17 cellular contexts compared by ENCODE assay signal in genomic region chr11:94305146-94305545, GRCh38. TPM values are rescaled to one million over a fixed set of nuclear protein-coding genes. Genes with fewer than 3 reads are reported as not detected.
DNase-seq lines count a peak whose midpoint lies in the region; TF ChIP-seq lines count a peak whose summit lies in the region.
"Had no signal": no experiment of that assay in that cellular context is flagged by ENCODE, and none has a peak within 500 bp of the region (broad histone marks: within the 10 kb centered on the region; RNA-seq: fewer than 3 reads in every experiment).

No MANE protein-coding gene starts in this region.

- no peaks in the 10 kb centered on the region for H3K36me3 ChIP-seq in mammary epithelial cell (ENCODE audit: insufficient read depth, low read length)

- no CpG with 5 or more reads among the region's 1 CpG for WGBS in mammary epithelial cell (ENCODE audit: low coverage, missing lambda C conversion rate)

- H3K9ac ChIP-seq in mammary epithelial cell (ENCODE audit: insufficient read depth, low read length), result no peak overlapping the region

- no TSS peak for BruUV-seq in mammary epithelial cell (replicated peaks; lab: Mats Ljungman, UMichigan)

- H2AFZ ChIP-seq in mammary epithelial cell (ENCODE audit: low read depth, low read length), result peak overlapping the region; percentile 63

- H3K27me3 ChIP-seq in AG04450 (ENCODE audit: control insufficient read depth, insufficient read depth, low read length) (peaks cover 9% of the 10 kb centered on the region), mammary epithelial cell (ENCODE audit: insufficient read depth, low read length) (no peaks in the 10 kb centered on the region)

- POLR2A ChIA-PET in AG04450 (lab: Yijun Ruan, JAX), result no interaction called here

- H3K4me1 ChIP-seq in mammary epithelial cell (ENCODE audit: insufficient read depth, low read length), result peaks cover 10% of the 10 kb centered on the region

- DNase-seq in AG04450 (ENCODE audit: low read depth, low spot score), result peak; percentile 8
- DNase-seq in HPDE6-E6E7 (ENCODE audit: extremely low spot score), result peak; percentile 15
- peak; percentile 46 for DNase-seq in mammary epithelial cell
- peak; percentile 24 for DNase-seq in iris pigment epithelial cell (ENCODE audit: low read depth)
- DNase-seq in midbrain (lab: John Stamatoyannopoulos, UW), result no peak
- no peak for DNase-seq in SK-N-DZ (ENCODE audit: low spot score)
- no peak for DNase-seq in T1000 (lab: John Stamatoyannopoulos, UW)
- no peak for DNase-seq in stimulated activated CD4-positive, alpha-beta T cell treated with anti-CD3 and anti-CD28 coated beads, Interleukin-4, amount 100 ng/mL, for 4 hours
- DNase-seq: activated CD4-positive, alpha-beta T cell treated with anti-CD3 and anti-CD28 coated beads for 4 hours; activated naive CD4-positive, alpha-beta T cell treated with anti-CD3 and anti-CD28 coated beads for 36 hours; kidney glomerular epithelial cell; MM.1S; NCI-H2107; NCI-H774; stimulated activated CD4-positive, alpha-beta T cell treated with anti-CD3 and anti-CD28 coated beads, Interleukin-12 subunit alpha, Interleukin-12 subunit beta, amount 100 ng/mL, for 4 hours; T-helper 2 cell had no signal

- H3K79me2 ChIP-seq in mammary epithelial cell (ENCODE audit: insufficient read depth, low read length), result no peaks in the 10 kb centered on the region

- no peak overlapping the region for H3K4me3 ChIP-seq in AG04450 (ENCODE audit: low read depth, low read length)
- H3K4me3 ChIP-seq in mammary epithelial cell (replicated peaks in 1 of 3; ENCODE audit: insufficient read depth in 1 of 3, low read depth in 2 of 3, low read length in 3 of 3), result no peak overlapping the region

- H3K4me2 ChIP-seq in mammary epithelial cell (ENCODE audit: insufficient read depth, low read depth, low read length), result no peak overlapping the region

- no peaks in the 10 kb centered on the region; the same call in 1 of the 2 replicates for H3K9me3 ChIP-seq in AG04450 (ENCODE audit: control insufficient read depth, insufficient read depth, low read length)
- no peaks in the 10 kb centered on the region for H3K9me3 ChIP-seq in mammary epithelial cell (replicated peaks; ENCODE audit: insufficient read depth, low read length)

- in situ Hi-C loops in mammary epithelial cell (cut with MboI; ENCODE audit: low sequenced_read_pairs in 2 of 2), result no loop called here

- CTCF ChIA-PET in AG04450 (lab: Charles Lee) (interaction anchor here (1.2 to 1.4 kb wide), 2 partner anchors 10 to 113 kb away, joined by 3 read pairs; no protein-coding TSS in a partner anchor), mammary epithelial cell (lab: Charles Lee; ENCODE audit: low non-redundant PET) (no interaction called here)

- dilution Hi-C loops in mammary epithelial cell (cut with HindIII; ENCODE audit: low sequenced_read_pairs), result no loop called here

- no peaks in the 10 kb centered on the region for H4K20me1 ChIP-seq in mammary epithelial cell (ENCODE audit: insufficient read depth, low read length)

- no peak for TF ChIP-seq CTCF in AG04450 (IDR thresholded peaks at IDR 0.05; ENCODE audit: low read depth, low read length)
- no peak for TF ChIP-seq CTCF in mammary epithelial cell (conservative IDR thresholded peaks at IDR 0.05 in 1 of 2, IDR thresholded peaks at IDR 0.05 in 1 of 2; ENCODE audit: extremely low read depth in 1 of 2, insufficient read depth in 1 of 2, low read depth in 1 of 2, low read length in 2 of 2)

- intact Hi-C loops in mammary epithelial cell (cut with micrococcal nuclease), result no loop called here

- H3K27ac ChIP-seq in AG04450 (ENCODE audit: low read depth, low read length) (no peak overlapping the region), mammary epithelial cell (ENCODE audit: insufficient read depth, low read depth, low read length) (no peak overlapping the region)

RNA-seq across cellular contexts. Expression of gene IZUMO1R, which starts 0.8 kb away (rescaled TPM):
- polyA plus RNA-seq in AG04450 (2011; rRNA removed) (0.12 TPM in 1 of 2 replicates, not detected in the other), mammary epithelial cell (0.15 TPM)
- not detected in 2 replicates for polyA minus RNA-seq in AG04450 (2011; rRNA and poly(A)+ RNA removed)
- not detected for total RNA-seq in mammary epithelial cell
- polyA minus RNA-seq in mammary epithelial cell, result not detected
- polyA plus RNA-seq in SK-N-DZ (2014; cell fraction: cytosol; rRNA removed), result not detected in 2 replicates
- not detected in 2 replicates for polyA plus RNA-seq in SK-N-DZ (2014; cell fraction: nucleus; rRNA removed)
- total RNA-seq: A673; activated naive CD4-positive, alpha-beta T cell treated with anti-CD3 and anti-CD28 coated beads for 36 hours had no signal

Comparison
In these comparisons a context has a peak if more than half of its experiments do, and no peak if none do; other contexts are left out.
1. DNase-seq: peak in AG04450 (single experiment), HPDE6-E6E7 (single experiment), mammary epithelial cell (single experiment) and iris pigment epithelial cell (single experiment); none in midbrain (single experiment), SK-N-DZ (single experiment), T1000 (single experiment) and stimulated activated CD4-positive, alpha-beta T cell treated with anti-CD3 and anti-CD28 coated beads, Interleukin-4, amount 100 ng/mL, for 4 hours (0 of 2).